In the genomic region with DNA sequence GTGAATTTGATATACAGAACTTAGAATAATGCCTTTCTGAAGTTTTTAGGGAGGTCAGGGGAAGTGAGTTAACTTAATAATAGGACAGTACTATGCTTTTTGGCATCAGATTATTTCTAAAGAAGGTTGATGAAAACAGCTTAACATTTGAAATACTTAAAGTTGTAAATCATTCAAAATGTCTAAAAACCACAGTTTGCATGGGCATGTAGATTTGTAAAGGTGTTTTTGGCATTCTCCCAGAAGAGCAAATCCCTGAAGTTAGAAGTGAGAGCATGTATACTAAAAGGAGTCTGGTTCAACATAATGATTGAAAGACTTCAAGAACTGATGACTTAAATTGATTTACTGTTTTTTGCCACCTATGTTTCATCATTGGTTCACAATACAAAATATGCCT, we compare ENCODE assay signal across 1 cellular context.
TF ChIP-seq lines count a peak whose summit lies in the region.

No MANE protein-coding gene starts in this region.

TF ChIP-seq in K562, 482 proteins besides CTCF, POLR2A, EP300 and RAD21 (continued from another document):
- TF ChIP-seq, protein P1, sequence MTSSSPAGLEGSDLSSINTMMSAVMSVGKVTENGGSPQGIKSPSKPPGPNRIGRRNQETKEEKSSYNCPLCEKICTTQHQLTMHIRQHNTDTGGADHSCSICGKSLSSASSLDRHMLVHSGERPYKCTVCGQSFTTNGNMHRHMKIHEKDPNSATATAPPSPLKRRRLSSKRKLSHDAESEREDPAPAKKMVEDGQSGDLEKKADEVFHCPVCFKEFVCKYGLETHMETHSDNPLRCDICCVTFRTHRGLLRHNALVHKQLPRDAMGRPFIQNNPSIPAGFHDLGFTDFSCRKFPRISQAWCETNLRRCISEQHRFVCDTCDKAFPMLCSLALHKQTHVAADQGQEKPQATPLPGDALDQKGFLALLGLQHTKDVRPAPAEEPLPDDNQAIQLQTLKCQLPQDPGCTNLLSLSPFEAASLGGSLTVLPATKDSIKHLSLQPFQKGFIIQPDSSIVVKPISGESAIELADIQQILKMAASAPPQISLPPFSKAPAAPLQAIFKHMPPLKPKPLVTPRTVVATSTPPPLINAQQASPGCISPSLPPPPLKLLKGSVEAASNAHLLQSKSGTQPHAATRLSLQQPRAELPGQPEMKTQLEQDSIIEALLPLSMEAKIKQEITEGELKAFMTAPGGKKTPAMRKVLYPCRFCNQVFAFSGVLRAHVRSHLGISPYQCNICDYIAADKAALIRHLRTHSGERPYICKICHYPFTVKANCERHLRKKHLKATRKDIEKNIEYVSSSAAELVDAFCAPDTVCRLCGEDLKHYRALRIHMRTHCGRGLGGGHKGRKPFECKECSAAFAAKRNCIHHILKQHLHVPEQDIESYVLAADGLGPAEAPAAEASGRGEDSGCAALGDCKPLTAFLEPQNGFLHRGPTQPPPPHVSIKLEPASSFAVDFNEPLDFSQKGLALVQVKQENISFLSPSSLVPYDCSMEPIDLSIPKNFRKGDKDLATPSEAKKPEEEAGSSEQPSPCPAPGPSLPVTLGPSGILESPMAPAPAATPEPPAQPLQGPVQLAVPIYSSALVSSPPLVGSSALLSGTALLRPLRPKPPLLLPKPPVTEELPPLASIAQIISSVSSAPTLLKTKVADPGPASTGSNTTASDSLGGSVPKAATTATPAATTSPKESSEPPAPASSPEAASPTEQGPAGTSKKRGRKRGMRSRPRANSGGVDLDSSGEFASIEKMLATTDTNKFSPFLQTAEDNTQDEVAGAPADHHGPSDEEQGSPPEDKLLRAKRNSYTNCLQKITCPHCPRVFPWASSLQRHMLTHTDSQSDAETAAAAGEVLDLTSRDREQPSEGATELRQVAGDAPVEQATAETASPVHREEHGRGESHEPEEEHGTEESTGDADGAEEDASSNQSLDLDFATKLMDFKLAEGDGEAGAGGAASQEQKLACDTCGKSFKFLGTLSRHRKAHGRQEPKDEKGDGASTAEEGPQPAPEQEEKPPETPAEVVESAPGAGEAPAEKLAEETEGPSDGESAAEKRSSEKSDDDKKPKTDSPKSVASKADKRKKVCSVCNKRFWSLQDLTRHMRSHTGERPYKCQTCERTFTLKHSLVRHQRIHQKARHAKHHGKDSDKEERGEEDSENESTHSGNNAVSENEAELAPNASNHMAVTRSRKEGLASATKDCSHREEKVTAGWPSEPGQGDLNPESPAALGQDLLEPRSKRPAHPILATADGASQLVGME (CRISPR knock-in tag; IDR thresholded peaks at IDR 0.05), result no peak
- TF ChIP-seq, protein P2, sequence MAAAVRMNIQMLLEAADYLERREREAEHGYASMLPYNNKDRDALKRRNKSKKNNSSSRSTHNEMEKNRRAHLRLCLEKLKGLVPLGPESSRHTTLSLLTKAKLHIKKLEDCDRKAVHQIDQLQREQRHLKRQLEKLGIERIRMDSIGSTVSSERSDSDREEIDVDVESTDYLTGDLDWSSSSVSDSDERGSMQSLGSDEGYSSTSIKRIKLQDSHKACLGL (CRISPR knock-in tag; IDR thresholded peaks at IDR 0.05; ENCODE audit: borderline replicate concordance, poor library complexity, severe bottlenecking), result no peak
- TF ChIP-seq PTRF (tag; IDR thresholded peaks at IDR 0.05), result no peak
TF ChIP-seq in K562: peak in this region for 3.
